Comparison of ENCODE assay signal across 19 cellular contexts in genomic region chr10:22690158-22690557, GRCh38. TPM values are rescaled to one million over a fixed set of nuclear protein-coding genes. Genes with fewer than 3 reads are reported as not detected.
A peak's percentile ranks its signal among the peaks of the same experiment; 100 is the strongest.
DNase-seq lines count a peak whose midpoint lies in the region; ATAC-seq and TF ChIP-seq lines count a peak whose summit lies in the region.
"Had no signal": no experiment of that assay in that cellular context is flagged by ENCODE, and none has a peak within 500 bp of the region (broad histone marks: within the 10 kb centered on the region; RNA-seq: fewer than 3 reads in every experiment).

No MANE protein-coding gene starts in this region.

- no peaks in the 10 kb centered on the region for H3K27me3 ChIP-seq in neutrophil
- H3K27me3 ChIP-seq: Peyer's patch, spleen had no signal

- no peaks in the 10 kb centered on the region for H3K36me3 Mint-ChIP-seq in T-helper 17 cell (ENCODE audit: low read depth)

- H3K27me3 Mint-ChIP-seq in T-helper 17 cell: no peaks in the 10 kb centered on the region
- H3K27me3 Mint-ChIP-seq: activated CD4-positive, alpha-beta memory T cell treated with anti-CD3 and anti-CD28 coated beads, Interleukin-2, amount 10 ng/mL, durations not matched to agents 7 days and 5 days; type B pancreatic cell had no signal

- peak; percentile 43 for ATAC-seq in GM18909 (IDR thresholded peaks at IDR 0.05; ENCODE audit: poor library complexity, unreplicated experiment)
- ATAC-seq in HG02678 (IDR thresholded peaks at IDR 0.05; ENCODE audit: unreplicated experiment): peak; percentile 61
- ATAC-seq in T-helper 17 cell: no peak

- no peaks in the 10 kb centered on the region for H3K36me3 ChIP-seq in neutrophil
- H3K36me3 ChIP-seq: lower lobe of right lung, Peyer's patch, spleen had no signal

- H3K4me3 ChIP-seq in neutrophil (ENCODE audit: low read depth in 1 of 2, low read length in 1 of 2): no peak overlapping the region
- H3K4me3 ChIP-seq: lower lobe of right lung, Peyer's patch, spleen had no signal

- H3K9me3 ChIP-seq in T-helper 17 cell (ENCODE audit: control insufficient read depth, low read length, poor library complexity, severe bottlenecking) (no peaks in the 10 kb centered on the region), neutrophil (no peaks in the 10 kb centered on the region)
- H3K9me3 ChIP-seq: lower lobe of right lung, Peyer's patch, spleen had no signal

- peak overlapping the region; percentile 95 for H3K27ac Mint-ChIP-seq in T-helper 17 cell
- H3K27ac Mint-ChIP-seq: activated CD4-positive, alpha-beta memory T cell treated with anti-CD3 and anti-CD28 coated beads, Interleukin-2, amount 10 ng/mL, durations not matched to agents 7 days and 5 days; type B pancreatic cell had no signal

- no peak for TF ChIP-seq CTCF in neutrophil (IDR thresholded peaks at IDR 0.05)

- H3K27ac ChIP-seq in neutrophil: peak overlapping the region; percentile 59
- H3K27ac ChIP-seq: lower lobe of right lung, Peyer's patch had no signal

- DNase-seq in T-helper 17 cell: no peak
- no peak for DNase-seq in activated CD4-positive, alpha-beta T cell treated with anti-CD3 and anti-CD28 coated beads, Interleukin-2, amount 50 U/mL, for 1 hour
- DNase-seq in stimulated activated CD4-positive, alpha-beta T cell treated with anti-CD3 and anti-CD28 coated beads, Interleukin-4, amount 100 ng/mL, for 24 hours: no peak
- DNase-seq in activated CD4-positive, alpha-beta T cell treated with anti-CD3 and anti-CD28 coated beads, Interleukin-2, amount 50 U/mL, for 48 hours: no peak
- DNase-seq: activated CD4-positive, alpha-beta memory T cell treated with anti-CD3 and anti-CD28 coated beads, Interleukin-2, amount 10 ng/mL, durations not matched to agents 7 days and 5 days; activated effector memory CD4-positive, alpha-beta T cell treated with Interleukin-2 at 50 U/mL for 16 hours; aorta; C1 segment of cervical spinal cord; lower lobe of right lung; NCI-H1417 treated with DMSO at 0.1 percent for 48 hours; NCI-H2171 treated with DMSO at 0.1 percent for 48 hours; NCI-H774; Peyer's patch; spleen; stimulated activated naive CD4-positive, alpha-beta T cell had no signal

- H3K4me3 Mint-ChIP-seq in T-helper 17 cell: peak overlapping the region; percentile 9
- H3K4me3 Mint-ChIP-seq: activated CD4-positive, alpha-beta memory T cell treated with anti-CD3 and anti-CD28 coated beads, Interleukin-2, amount 10 ng/mL, durations not matched to agents 7 days and 5 days; type B pancreatic cell had no signal

- H3K4me1 Mint-ChIP-seq in T-helper 17 cell: peaks cover 57% of the 10 kb centered on the region

- peaks cover 13 to 20% of the 10 kb centered on the region in 2 experiments for H3K4me1 ChIP-seq in neutrophil (ENCODE audit: control insufficient read depth in 1 of 2, insufficient read depth in 1 of 2, low read depth in 1 of 2, low read length in 1 of 2)

RNA-seq across cellular contexts. Expression of gene PIP4K2A, which starts 24.2 kb away (rescaled TPM):
- 100 to 1,000 TPM; 167 to 205 TPM for total RNA-seq in T-helper 17 cell
